ENCODE assay signal across 8 cellular contexts in genomic region chrX:130170752-130171445, GRCh38. TPM values are rescaled to one million over a fixed set of nuclear protein-coding genes. Genes with fewer than 3 reads are reported as not detected.
DNase-seq lines count a peak whose midpoint lies in the region; ATAC-seq and TF ChIP-seq lines count a peak whose summit lies in the region.

No MANE protein-coding gene starts in this region.

- no peak overlapping the region for H2AFZ ChIP-seq in H9 (ENCODE audit: low read length)
- H2AFZ ChIP-seq in smooth muscle cell (ENCODE audit: low read depth), result peak overlapping the region; percentile 69

- H3K27ac Mint-ChIP-seq in H9, result peak overlapping the region in 2 of 3 experiments; percentile 45 to 57; a peak in 2 of 7 replicates
- peak overlapping the region; percentile 76 to 91 for H3K27ac Mint-ChIP-seq in T-cell

- H3K4me3 Mint-ChIP-seq in H9, result peak overlapping the region; percentile 74 to 92
- peak overlapping the region; percentile 89 to 90 (median 89) for H3K4me3 Mint-ChIP-seq in T-cell

- CTCF ChIA-PET in T-cell (lab: Charles Lee), result interaction anchor here (0.5 to 1.5 kb wide), 6 partner anchors 10 to 170 kb away, joined by 3 to 8 read pairs (median 3); no protein-coding TSS in a partner anchor

- H3K9me3 Mint-ChIP-seq in H9 (peaks cover 0 to 60% of the 10 kb centered on the region in 2 experiments; a peak in 4 of 5 replicates), T-cell (no peaks in the 10 kb centered on the region)

- H3K36me3 ChIP-seq in ascending aorta (no peaks in the 10 kb centered on the region), smooth muscle cell (ENCODE audit: low read depth) (no peaks in the 10 kb centered on the region)

- no peak overlapping the region for H2AK5ac ChIP-seq in H9 (ENCODE audit: insufficient read length, low read length)

- H3K4me3 ChIP-seq in ascending aorta (peak overlapping the region; percentile 50 to 58), iPS-18c (ENCODE audit: insufficient read depth, low read depth, low read length) (peak overlapping the region; percentile 56), smooth muscle cell (peak overlapping the region; percentile 50)

- H2BK15ac ChIP-seq in H9 (ENCODE audit: low read depth, low read length), result no peak overlapping the region

- no peak overlapping the region for H2BK120ac ChIP-seq in H9 (ENCODE audit: low read depth, low read length, poor library complexity, severe bottlenecking)

- H3T11ph ChIP-seq in H9 (ENCODE audit: low read length), result no peak overlapping the region

- H3K79me2 ChIP-seq in H9 (ENCODE audit: insufficient read depth, low read length) (no peaks in the 10 kb centered on the region), smooth muscle cell (ENCODE audit: low read depth) (no peaks in the 10 kb centered on the region)

- H3K14ac ChIP-seq in H9 (ENCODE audit: insufficient read depth, low read length), result no peak overlapping the region

- peak overlapping the region; percentile 80 for H3K4me2 ChIP-seq in H9 (ENCODE audit: insufficient read depth, insufficient read length, low read length)
- H3K4me2 ChIP-seq in smooth muscle cell, result peak overlapping the region; percentile 85

- no peak overlapping the region for H3K23ac ChIP-seq in H9 (ENCODE audit: insufficient read length, low read depth, low read length)

- intact Hi-C loops in ascending aorta (cut with DNase I), result loop anchor here (5.0 kb wide), 3 partner anchors 89 to 239 kb away; no protein-coding TSS in a partner anchor

- H3K27me3 Mint-ChIP-seq in H9 (ENCODE audit: low read depth) (peaks cover 18% of the 10 kb centered on the region), T-cell (no peaks in the 10 kb centered on the region)

- no peak overlapping the region for H3K18ac ChIP-seq in H9 (ENCODE audit: insufficient read length, low read depth, low read length)

- H3K79me1 ChIP-seq in H9 (ENCODE audit: insufficient read depth, low read depth, low read length, poor library complexity, severe bottlenecking), result no peaks in the 10 kb centered on the region

- H3K36me3 Mint-ChIP-seq in H9 (ENCODE audit: insufficient read depth in 1 of 3, low read depth in 3 of 3) (peaks cover 0 to 3% (median 1%) of the 10 kb centered on the region in 3 experiments; a peak in 2 of 7 replicates), T-cell (no peaks in the 10 kb centered on the region)

- H4K20me1 ChIP-seq in H9 (ENCODE audit: control insufficient read depth, insufficient read depth, insufficient read length) (no peaks in the 10 kb centered on the region), smooth muscle cell (ENCODE audit: low read depth) (no peaks in the 10 kb centered on the region)

- ATAC-seq in T-cell (replicated peaks in 1 of 4), result peak; percentile 65 to 81 (median 68)

- no peak overlapping the region for H4K5ac ChIP-seq in H9 (ENCODE audit: insufficient read length, low read depth, low read length)

- H3K27ac ChIP-seq in H9 (ENCODE audit: insufficient read length, low read depth, low read length) (no peak overlapping the region), ascending aorta (no peak overlapping the region), smooth muscle cell (ENCODE audit: low read depth) (no peak overlapping the region)

- H3K4me1 Mint-ChIP-seq in H9 (peaks cover 8 to 15% of the 10 kb centered on the region in 2 experiments; a peak in 3 of 4 replicates), T-cell (peaks cover 38 to 42% (median 40%) of the 10 kb centered on the region in 3 donors)

- H2BK12ac ChIP-seq in H9 (ENCODE audit: insufficient read length, low read depth, low read length), result no peak overlapping the region

- H3K27me3 ChIP-seq in H9 (ENCODE audit: insufficient read depth, low read length), result peaks cover 3% of the 10 kb centered on the region; the same call in 1 of the 2 replicates
- H3K27me3 ChIP-seq in ascending aorta, result no peaks in the 10 kb centered on the region
- H3K27me3 ChIP-seq in smooth muscle cell (ENCODE audit: low read depth), result no peaks in the 10 kb centered on the region

- WGBS in H9 (ENCODE audit: extremely low coverage, insufficient read length, low lambda C conversion rate), result no CpG with 5 or more reads among the region's 36 CpGs
- 52% methylated on average over 33 of the region's 36 CpGs for WGBS in smooth muscle cell (ENCODE audit: low lambda C conversion rate)

- DNase-seq in GM03348 (ENCODE audit: low spot score) (peak; percentile 46), H9 (peak; percentile 81), NAMALWA (ENCODE audit: low spot score) (peak; percentile 73), T-cell (peak; percentile 30 to 75 (median 59)), ascending aorta (ENCODE audit: low spot score in 2 of 2) (peak in 1 of 2 donors; percentile 66), smooth muscle cell (lab: John Stamatoyannopoulos, UW; ENCODE audit: unreplicated experiment) (no peak), COLO829 (ENCODE audit: low spot score) (no peak)

- H4K8ac ChIP-seq in H9 (replicated peaks; ENCODE audit: insufficient read length, low read depth, low read length), result no peak overlapping the region

- H3K4me1 ChIP-seq in H9 (ENCODE audit: insufficient read depth, low read length), result no peaks in the 10 kb centered on the region
- H3K4me1 ChIP-seq in ascending aorta, result peaks cover 0 to 5% of the 10 kb centered on the region in 2 donors
- H3K4me1 ChIP-seq in smooth muscle cell (ENCODE audit: low read depth), result peaks cover 5% of the 10 kb centered on the region

- H3F3A ChIP-seq in smooth muscle cell (ENCODE audit: low read depth), result no peaks in the 10 kb centered on the region

- H3K4ac ChIP-seq in H9 (ENCODE audit: low read depth, low read length), result no peak overlapping the region

- H3K9me3 ChIP-seq in H9 (ENCODE audit: control insufficient read depth, low read depth, low read length) (peaks cover 24% of the 10 kb centered on the region), ascending aorta (no peaks in the 10 kb centered on the region), iPS-18c (ENCODE audit: control insufficient read depth, insufficient read depth, low read length) (peaks cover 2% of the 10 kb centered on the region), smooth muscle cell (replicated peaks; ENCODE audit: low read depth) (no peaks in the 10 kb centered on the region)

- POLR2A ChIA-PET in T-cell (lab: Charles Lee), result no interaction called here

- no peak overlapping the region for H2BK5ac ChIP-seq in H9 (ENCODE audit: insufficient read length, low read length)

- H3K23me2 ChIP-seq in H9 (ENCODE audit: insufficient read length, low read depth, low read length, poor library complexity, severe bottlenecking), result peaks cover 12% of the 10 kb centered on the region

- peak overlapping the region; percentile 7 for H3K9ac ChIP-seq in H9 (ENCODE audit: extremely low read depth, insufficient read length, low read length)
- H3K9ac ChIP-seq in smooth muscle cell (ENCODE audit: low read depth), result no peak overlapping the region

- H3K56ac ChIP-seq in H9 (ENCODE audit: insufficient read length, low read depth, low read length), result no peak overlapping the region

- no peak overlapping the region for H4K91ac ChIP-seq in H9 (ENCODE audit: insufficient read length, low read depth, low read length)

- H2BK20ac ChIP-seq in H9 (ENCODE audit: low read depth, low read length, poor library complexity, severe bottlenecking), result no peak overlapping the region

- TF ChIP-seq CTCF in H9 (conservative IDR thresholded peaks at IDR 0.05) (no peak), ascending aorta (IDR thresholded peaks at IDR 0.05) (no peak), smooth muscle cell (IDR thresholded peaks at IDR 0.05; ENCODE audit: borderline replicate concordance, insufficient read depth, poor library complexity, severe bottlenecking) (no peak)

RNA-seq across cellular contexts. Expression of gene RAB33A, which starts 0.9 kb away (rescaled TPM):
- 0.59 and 0.92 TPM in 2 replicates for total RNA-seq in H9 (2021)
- 10 to 100 TPM in 3 of 5 donors, 1 to 10 TPM in 2; 4.4 to 16.6 (median 13.9) TPM for total RNA-seq in T-cell
- 0.32 TPM for total RNA-seq in ascending aorta
- 0.58 and 1.4 TPM in 2 replicates for total RNA-seq in smooth muscle cell
- 2.2 and 2.6 TPM in 2 replicates for polyA plus RNA-seq in smooth muscle cell

RNA-seq across cellular contexts. Expression of gene AIFM1, which starts 5.3 kb away (rescaled TPM):
- total RNA-seq in H9 (2021), result 43.7 and 45.9 TPM in 2 replicates
- total RNA-seq in T-cell, result 10 to 100 TPM; 11.2 to 25.0 (median 23.6) TPM
- total RNA-seq in ascending aorta, result 0.75 TPM
- 26.0 and 39.0 TPM in 2 replicates for total RNA-seq in smooth muscle cell
- 32.5 and 35.8 TPM in 2 replicates for polyA plus RNA-seq in smooth muscle cell

Comparison
In these comparisons a context has a peak if more than half of its experiments do, and no peak if none do; other contexts are left out.
1. DNase-seq: peak in GM03348 (single experiment), H9 (single experiment), NAMALWA (single experiment) and T-cell (34 of 34); none in smooth muscle cell (single experiment) and COLO829 (single experiment).
2. Peak in every context shown above with its lines, with median percentiles within 50 percentile points of each other: H3K4me3 ChIP-seq.